Comparison of ENCODE assay signal across 1 cellular context in the genomic region with DNA sequence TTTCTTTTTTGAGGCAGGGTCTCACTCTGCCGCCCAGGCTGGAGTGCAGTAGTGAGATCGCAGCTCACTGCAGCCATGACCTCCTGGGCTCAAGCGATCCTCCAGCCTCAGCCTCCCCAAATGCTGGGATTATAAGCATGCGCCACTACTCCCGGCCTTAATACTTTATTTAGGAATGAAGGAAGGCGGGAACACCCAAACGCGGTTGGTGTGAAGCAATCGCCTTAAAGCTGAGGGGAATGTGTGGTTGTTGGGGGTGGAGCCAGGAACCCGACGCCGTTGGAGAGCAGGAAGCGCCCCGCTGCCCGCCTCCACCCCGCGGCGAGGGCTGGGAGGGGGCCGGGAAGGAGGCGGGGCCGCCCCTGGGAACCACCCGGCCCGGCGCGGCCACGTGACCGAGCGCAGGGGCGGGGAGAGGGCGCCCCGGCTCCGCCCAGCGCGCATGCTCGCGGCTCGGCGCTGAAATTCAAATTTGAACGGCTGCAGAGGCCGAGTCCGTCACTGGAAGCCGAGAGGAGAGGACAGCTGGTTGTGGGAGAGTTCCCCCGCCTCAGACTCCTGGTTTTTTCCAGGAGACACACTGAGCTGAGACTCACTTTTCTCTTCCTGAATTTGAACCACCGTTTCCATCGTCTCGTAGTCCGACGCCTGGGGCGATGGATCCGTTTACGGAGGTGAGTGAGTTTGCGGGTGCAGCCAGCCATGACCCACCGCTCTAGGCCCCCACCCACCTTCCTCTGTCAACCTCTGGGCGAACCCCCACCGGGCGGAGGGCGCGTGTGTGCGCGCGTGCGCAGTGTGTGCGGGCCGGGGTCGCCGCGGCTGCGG.
TF ChIP-seq lines count a peak whose summit lies in the region.

TSS of gene ANLN (plus strand) at position 492 of the 828 bp plus-strand sequence. CDS start at position 657, 165 bp downstream.

TF ChIP-seq in IMR-90, 13 proteins besides CTCF, POLR2A, EP300 and RAD21:
- TF ChIP-seq BHLHE40 (IDR thresholded peaks at IDR 0.05; ENCODE audit: low read depth, low read length) (no peak), MAZ (IDR thresholded peaks at IDR 0.05; ENCODE audit: borderline replicate concordance, low read depth, low read length) (peak; percentile 97), FOS (IDR thresholded peaks at IDR 0.05; ENCODE audit: low read depth, low read length) (no peak), SMC3 (IDR thresholded peaks at IDR 0.05; ENCODE audit: low read depth, low read length) (no peak), MXI1 (IDR thresholded peaks at IDR 0.05; ENCODE audit: borderline replicate concordance, low read depth, low read length) (peak; percentile 93), MAFK (IDR thresholded peaks at IDR 0.05; ENCODE audit: low read depth, low read length) (no peak), NFE2L2 (IDR thresholded peaks at IDR 0.05; ENCODE audit: low read depth, low read length) (no peak), CHD1 (IDR thresholded peaks at IDR 0.05; ENCODE audit: low read depth, low read length) (no peak), CEBPB (IDR thresholded peaks at IDR 0.05; ENCODE audit: low read depth, low read length) (peak; percentile 97)
- TF ChIP-seq, protein P1, sequence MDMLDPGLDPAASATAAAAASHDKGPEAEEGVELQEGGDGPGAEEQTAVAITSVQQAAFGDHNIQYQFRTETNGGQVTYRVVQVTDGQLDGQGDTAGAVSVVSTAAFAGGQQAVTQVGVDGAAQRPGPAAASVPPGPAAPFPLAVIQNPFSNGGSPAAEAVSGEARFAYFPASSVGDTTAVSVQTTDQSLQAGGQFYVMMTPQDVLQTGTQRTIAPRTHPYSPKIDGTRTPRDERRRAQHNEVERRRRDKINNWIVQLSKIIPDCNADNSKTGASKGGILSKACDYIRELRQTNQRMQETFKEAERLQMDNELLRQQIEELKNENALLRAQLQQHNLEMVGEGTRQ (IDR thresholded peaks at IDR 0.05; ENCODE audit: low read depth, low read length): peak; percentile 97
